ENCODE assay signal across 19 cellular contexts in genomic region chr6:54700158-54700557, GRCh38.
"Had no signal": no experiment of that assay in that cellular context is flagged by ENCODE, and none has a peak within 500 bp of the region (broad histone marks: within the 10 kb centered on the region; RNA-seq: fewer than 3 reads in every experiment).

No MANE protein-coding gene starts in this region.

- H3K27me3 ChIP-seq: brain microvascular endothelial cell, gastroesophageal sphincter had no signal

- H3K4me3 Mint-ChIP-seq: activated B cell treated with CpG ODN at 0.5 μM for 24 hours; activated CD4-positive, alpha-beta memory T cell treated with anti-CD3 and anti-CD28 coated beads for 36 hours; activated CD8-positive, alpha-beta memory T cell treated with anti-CD3 and anti-CD28 coated beads, Interleukin-2, amount 10 ng/mL, durations not matched to agents 7 days and 5 days; activated naive CD4-positive, alpha-beta T cell treated with anti-CD3 and anti-CD28 coated beads for 36 hours; activated naive CD8-positive, alpha-beta T cell treated with anti-CD3 and anti-CD28 coated beads, Interleukin-2, amount 50 U/mL, for 24 hours; activated T-cell treated with anti-CD3 and anti-CD28 coated beads, Interleukin-2, amount 50 U/mL, for 24 hours; central memory CD8-positive, alpha-beta T cell; immature natural killer cell; stimulated activated effector memory CD8-positive, alpha-beta T cell treated with anti-CD3 and anti-CD28 coated beads, Interleukin-12 subunit alpha, Interleukin-12 subunit beta, amount 100 ng/mL, for 72 hours; T-cell had no signal

- H3K27me3 Mint-ChIP-seq: activated B cell treated with CpG ODN at 0.5 μM for 24 hours; activated CD4-positive, alpha-beta memory T cell treated with anti-CD3 and anti-CD28 coated beads for 36 hours; activated CD8-positive, alpha-beta memory T cell treated with anti-CD3 and anti-CD28 coated beads, Interleukin-2, amount 10 ng/mL, durations not matched to agents 7 days and 5 days; activated naive CD8-positive, alpha-beta T cell treated with anti-CD3 and anti-CD28 coated beads, Interleukin-2, amount 50 U/mL, for 24 hours; activated T-cell treated with anti-CD3 and anti-CD28 coated beads, Interleukin-2, amount 50 U/mL, for 24 hours; central memory CD8-positive, alpha-beta T cell; progenitor cell of endocrine pancreas; T-cell had no signal

- H3K9me3 Mint-ChIP-seq: activated B cell treated with CpG ODN at 0.5 μM for 24 hours, immature natural killer cell had no signal

- H3K9me3 ChIP-seq: gastroesophageal sphincter had no signal

- H3K36me3 Mint-ChIP-seq: activated CD4-positive, alpha-beta memory T cell treated with anti-CD3 and anti-CD28 coated beads for 36 hours; activated CD8-positive, alpha-beta memory T cell treated with anti-CD3 and anti-CD28 coated beads, Interleukin-2, amount 10 ng/mL, durations not matched to agents 7 days and 5 days; immature natural killer cell; stimulated activated effector memory CD8-positive, alpha-beta T cell treated with anti-CD3 and anti-CD28 coated beads, Interleukin-12 subunit alpha, Interleukin-12 subunit beta, amount 100 ng/mL, for 72 hours; T-cell had no signal

- H3K27ac Mint-ChIP-seq: activated B cell treated with CpG ODN at 0.5 μM for 24 hours; activated CD4-positive, alpha-beta memory T cell treated with anti-CD3 and anti-CD28 coated beads for 36 hours; activated CD8-positive, alpha-beta memory T cell treated with anti-CD3 and anti-CD28 coated beads, Interleukin-2, amount 10 ng/mL, durations not matched to agents 7 days and 5 days; activated naive CD4-positive, alpha-beta T cell treated with anti-CD3 and anti-CD28 coated beads for 36 hours; activated naive CD8-positive, alpha-beta T cell treated with anti-CD3 and anti-CD28 coated beads, Interleukin-2, amount 50 U/mL, for 24 hours; activated T-cell treated with anti-CD3 and anti-CD28 coated beads, Interleukin-2, amount 50 U/mL, for 24 hours; immature natural killer cell; progenitor cell of endocrine pancreas; stimulated activated effector memory CD8-positive, alpha-beta T cell treated with anti-CD3 and anti-CD28 coated beads, Interleukin-12 subunit alpha, Interleukin-12 subunit beta, amount 100 ng/mL, for 72 hours; T-cell had no signal

- H3K36me3 ChIP-seq: brain microvascular endothelial cell, gastroesophageal sphincter had no signal

- H3K4me1 ChIP-seq: gastroesophageal sphincter had no signal

- DNase-seq: activated B cell treated with CpG ODN at 0.5 μM for 24 hours; activated CD4-positive, alpha-beta memory T cell treated with anti-CD3 and anti-CD28 coated beads for 36 hours; activated CD4-positive, alpha-beta T cell treated with anti-CD3 and anti-CD28 coated beads for 4 hours; activated CD8-positive, alpha-beta memory T cell treated with anti-CD3 and anti-CD28 coated beads, Interleukin-2, amount 10 ng/mL, durations not matched to agents 7 days and 5 days; activated naive CD4-positive, alpha-beta T cell treated with anti-CD3 and anti-CD28 coated beads for 36 hours; activated naive CD8-positive, alpha-beta T cell treated with anti-CD3 and anti-CD28 coated beads, Interleukin-2, amount 50 U/mL, for 24 hours; activated T-cell treated with anti-CD3 and anti-CD28 coated beads, Interleukin-2, amount 50 U/mL, for 24 hours; anterior cingulate cortex; brain microvascular endothelial cell; immature natural killer cell; right cardiac atrium; stimulated activated CD4-positive, alpha-beta T cell treated with anti-CD3 and anti-CD28 coated beads, Interleukin-4, amount 100 ng/mL, for 24 hours; T-cell had no signal

- H3K4me3 ChIP-seq: coronary artery, gastroesophageal sphincter had no signal

- ATAC-seq: activated CD8-positive, alpha-beta memory T cell treated with anti-CD3 and anti-CD28 coated beads, Interleukin-2, amount 10 ng/mL, durations not matched to agents 7 days and 5 days; activated naive CD8-positive, alpha-beta T cell treated with anti-CD3 and anti-CD28 coated beads, Interleukin-2, amount 50 U/mL, for 24 hours; gastroesophageal sphincter; right cardiac atrium; SK-N-SH treated with all-trans-retinoic acid at 6 μM for 48 hours; stimulated activated effector memory CD8-positive, alpha-beta T cell treated with anti-CD3 and anti-CD28 coated beads, Interleukin-12 subunit alpha, Interleukin-12 subunit beta, amount 100 ng/mL, for 72 hours; T-cell had no signal

- H3K27ac ChIP-seq: brain microvascular endothelial cell, coronary artery, gastroesophageal sphincter had no signal

- H3K4me1 Mint-ChIP-seq: activated CD8-positive, alpha-beta memory T cell treated with anti-CD3 and anti-CD28 coated beads, Interleukin-2, amount 10 ng/mL, durations not matched to agents 7 days and 5 days; activated naive CD8-positive, alpha-beta T cell treated with anti-CD3 and anti-CD28 coated beads, Interleukin-2, amount 50 U/mL, for 24 hours; central memory CD8-positive, alpha-beta T cell; immature natural killer cell; stimulated activated effector memory CD8-positive, alpha-beta T cell treated with anti-CD3 and anti-CD28 coated beads, Interleukin-12 subunit alpha, Interleukin-12 subunit beta, amount 100 ng/mL, for 72 hours; T-cell had no signal
